In genomic region chr1:14866841-14867626, GRCh38 we compare ENCODE assay signal across 19 cellular contexts.
DNase-seq lines count a peak whose midpoint lies in the region; ATAC-seq, FAIRE-seq and TF ChIP-seq lines count a peak whose summit lies in the region.
"Had no signal": no experiment of that assay in that cellular context is flagged by ENCODE, and none has a peak within 500 bp of the region (broad histone marks: within the 10 kb centered on the region; RNA-seq: fewer than 3 reads in every experiment).

No MANE protein-coding gene starts in this region.

- TF ChIP-seq POLR2A in H54 (IDR thresholded peaks at IDR 0.05; ENCODE audit: low read depth, low read length), result no peak

- H3K36me3 ChIP-seq in SJCRH30 (no peaks in the 10 kb centered on the region), BE2C (no peaks in the 10 kb centered on the region)

- no peak for TF ChIP-seq CTCF in BE2C (IDR thresholded peaks at IDR 0.05; ENCODE audit: low read depth, low read length)

- POLR2A ChIA-PET in activated CD4-positive, alpha-beta T cell treated with anti-CD3 and anti-CD28 coated beads, Interleukin-2, amount 10 ng/mL, durations not matched to agents 7 days and 5 days (lab: Charles Lee), result no interaction called here

- no peak for DNase-seq in activated CD4-positive, alpha-beta T cell treated with anti-CD3 and anti-CD28 coated beads, Interleukin-2, amount 10 ng/mL, durations not matched to agents 7 days and 5 days
- no peak for DNase-seq in activated CD4-positive, alpha-beta T cell treated with anti-CD3 and anti-CD28 coated beads for 48 hours
- peak; percentile 11 to 38 for DNase-seq in SJCRH30
- peak; percentile 59 for DNase-seq in iPS-NIHi7 (ENCODE audit: extremely low spot score)
- DNase-seq in COLO829 (ENCODE audit: low spot score), result no peak
- DNase-seq in BE2C, result no peak
- DNase-seq in H54 (ENCODE audit: insufficient read length, low spot score), result no peak
- DNase-seq: Caco-2, DMS53, GDM1, GOT3, Kasumi-1, NCI-H1436 treated with DMSO at 0.1 percent for 48 hours, NCI-H2081 treated with DMSO at 0.1 percent for 48 hours, NCI-H226, NCI-H526 treated with DMSO at 0.1 percent for 48 hours, PC-3 had no signal

- no peaks in the 10 kb centered on the region for H3K27me3 Mint-ChIP-seq in activated CD4-positive, alpha-beta T cell treated with anti-CD3 and anti-CD28 coated beads, Interleukin-2, amount 10 ng/mL, durations not matched to agents 7 days and 5 days
- H3K27me3 Mint-ChIP-seq in stimulated activated memory B cell treated with anti-CD40 and anti-IgM and Interleukin-4, amounts not matched to agents 10 μg/mL and 1 μg/mL and 100 μg/mL, for 72 hours, result peaks cover 34% of the 10 kb centered on the region

- FAIRE-seq in H54 (lab: Jason Lieb, UNC), result no peak

- no peaks in the 10 kb centered on the region for H3K4me1 ChIP-seq in SJCRH30
- no peaks in the 10 kb centered on the region for H3K4me1 ChIP-seq in BE2C
- H3K4me1 ChIP-seq: Caco-2 had no signal

- H3K4me3 Mint-ChIP-seq in activated CD4-positive, alpha-beta T cell treated with anti-CD3 and anti-CD28 coated beads, Interleukin-2, amount 10 ng/mL, durations not matched to agents 7 days and 5 days, result no peak overlapping the region
- H3K4me3 Mint-ChIP-seq in stimulated activated memory B cell treated with anti-CD40 and anti-IgM and Interleukin-4, amounts not matched to agents 10 μg/mL and 1 μg/mL and 100 μg/mL, for 72 hours, result no peak overlapping the region
- H3K4me3 Mint-ChIP-seq: CD14-positive monocyte had no signal

- peaks cover 19% of the 10 kb centered on the region for H3K27me3 ChIP-seq in SJCRH30
- no peaks in the 10 kb centered on the region for H3K27me3 ChIP-seq in BE2C

- no peak for ATAC-seq in stimulated activated memory B cell treated with anti-CD40 and anti-IgM and Interleukin-4, amounts not matched to agents 10 μg/mL and 1 μg/mL and 100 μg/mL, for 72 hours
- ATAC-seq: PC-3 had no signal

- H3K9me3 ChIP-seq in SJCRH30 (replicated peaks) (no peaks in the 10 kb centered on the region), BE2C (no peaks in the 10 kb centered on the region)
- H3K9me3 ChIP-seq: Caco-2 had no signal

- CTCF ChIA-PET in activated CD4-positive, alpha-beta T cell treated with anti-CD3 and anti-CD28 coated beads, Interleukin-2, amount 10 ng/mL, durations not matched to agents 7 days and 5 days (lab: Charles Lee), result no interaction called here

- H3K4me1 Mint-ChIP-seq in activated CD4-positive, alpha-beta T cell treated with anti-CD3 and anti-CD28 coated beads, Interleukin-2, amount 10 ng/mL, durations not matched to agents 7 days and 5 days, result no peaks in the 10 kb centered on the region
- no peaks in the 10 kb centered on the region for H3K4me1 Mint-ChIP-seq in stimulated activated memory B cell treated with anti-CD40 and anti-IgM and Interleukin-4, amounts not matched to agents 10 μg/mL and 1 μg/mL and 100 μg/mL, for 72 hours
- H3K4me1 Mint-ChIP-seq: CD14-positive monocyte had no signal

- H3K36me3 Mint-ChIP-seq in activated CD4-positive, alpha-beta T cell treated with anti-CD3 and anti-CD28 coated beads, Interleukin-2, amount 10 ng/mL, durations not matched to agents 7 days and 5 days (ENCODE audit: low read depth), result no peaks in the 10 kb centered on the region
- H3K36me3 Mint-ChIP-seq in stimulated activated memory B cell treated with anti-CD40 and anti-IgM and Interleukin-4, amounts not matched to agents 10 μg/mL and 1 μg/mL and 100 μg/mL, for 72 hours, result no peaks in the 10 kb centered on the region
- H3K36me3 Mint-ChIP-seq: CD14-positive monocyte had no signal

- no peak overlapping the region for H3K27ac ChIP-seq in SJCRH30

- H3K4me3 ChIP-seq in SJCRH30 (no peak overlapping the region), BE2C (ENCODE audit: low read depth, low read length) (no peak overlapping the region)

- no peaks in the 10 kb centered on the region for H3K9me3 Mint-ChIP-seq in activated CD4-positive, alpha-beta T cell treated with anti-CD3 and anti-CD28 coated beads, Interleukin-2, amount 10 ng/mL, durations not matched to agents 7 days and 5 days
- no peaks in the 10 kb centered on the region for H3K9me3 Mint-ChIP-seq in stimulated activated memory B cell treated with anti-CD40 and anti-IgM and Interleukin-4, amounts not matched to agents 10 μg/mL and 1 μg/mL and 100 μg/mL, for 72 hours
- H3K9me3 Mint-ChIP-seq: CD14-positive monocyte had no signal

- H3K27ac Mint-ChIP-seq in activated CD4-positive, alpha-beta T cell treated with anti-CD3 and anti-CD28 coated beads, Interleukin-2, amount 10 ng/mL, durations not matched to agents 7 days and 5 days, result peak overlapping the region; percentile 3
- H3K27ac Mint-ChIP-seq in stimulated activated memory B cell treated with anti-CD40 and anti-IgM and Interleukin-4, amounts not matched to agents 10 μg/mL and 1 μg/mL and 100 μg/mL, for 72 hours, result no peak overlapping the region
- H3K27ac Mint-ChIP-seq: CD14-positive monocyte had no signal

Comparison
In these comparisons a context has a peak if more than half of its experiments do, and no peak if none do; other contexts are left out.
1. DNase-seq: peak in SJCRH30 (2 of 2) and iPS-NIHi7 (single experiment); none in activated CD4-positive, alpha-beta T cell treated with anti-CD3 and anti-CD28 coated beads, Interleukin-2, amount 10 ng/mL, durations not matched to agents 7 days and 5 days (single experiment), activated CD4-positive, alpha-beta T cell treated with anti-CD3 and anti-CD28 coated beads for 48 hours (single experiment), COLO829 (single experiment), BE2C (single experiment) and H54 (single experiment).